ENCODE assay signal across 1 cellular context in the genomic region with DNA sequence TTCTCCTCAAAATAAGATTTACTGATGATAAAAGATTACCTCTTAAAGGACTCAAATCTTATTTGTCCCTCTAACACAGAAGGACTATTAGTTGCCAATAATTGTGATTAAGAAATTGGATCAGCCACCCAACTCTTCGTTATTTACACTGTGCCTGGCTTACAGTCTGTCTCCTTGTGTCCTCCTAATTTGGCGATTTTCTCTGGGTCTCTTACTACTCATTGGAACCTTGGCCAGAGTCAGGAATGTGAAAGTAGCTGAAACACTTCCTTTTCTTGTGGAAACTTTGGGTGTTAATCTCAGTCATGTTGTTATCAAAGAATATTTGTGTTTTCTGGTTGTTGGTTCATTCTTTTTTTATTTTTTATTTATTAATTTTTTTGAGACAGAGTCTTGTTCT.
TF ChIP-seq lines count a peak whose summit lies in the region.

No MANE protein-coding gene starts in this region.

TF ChIP-seq in SK-N-SH, 30 proteins besides CTCF, POLR2A, EP300 and RAD21 (continued from another document):
- TF ChIP-seq, protein P1, sequence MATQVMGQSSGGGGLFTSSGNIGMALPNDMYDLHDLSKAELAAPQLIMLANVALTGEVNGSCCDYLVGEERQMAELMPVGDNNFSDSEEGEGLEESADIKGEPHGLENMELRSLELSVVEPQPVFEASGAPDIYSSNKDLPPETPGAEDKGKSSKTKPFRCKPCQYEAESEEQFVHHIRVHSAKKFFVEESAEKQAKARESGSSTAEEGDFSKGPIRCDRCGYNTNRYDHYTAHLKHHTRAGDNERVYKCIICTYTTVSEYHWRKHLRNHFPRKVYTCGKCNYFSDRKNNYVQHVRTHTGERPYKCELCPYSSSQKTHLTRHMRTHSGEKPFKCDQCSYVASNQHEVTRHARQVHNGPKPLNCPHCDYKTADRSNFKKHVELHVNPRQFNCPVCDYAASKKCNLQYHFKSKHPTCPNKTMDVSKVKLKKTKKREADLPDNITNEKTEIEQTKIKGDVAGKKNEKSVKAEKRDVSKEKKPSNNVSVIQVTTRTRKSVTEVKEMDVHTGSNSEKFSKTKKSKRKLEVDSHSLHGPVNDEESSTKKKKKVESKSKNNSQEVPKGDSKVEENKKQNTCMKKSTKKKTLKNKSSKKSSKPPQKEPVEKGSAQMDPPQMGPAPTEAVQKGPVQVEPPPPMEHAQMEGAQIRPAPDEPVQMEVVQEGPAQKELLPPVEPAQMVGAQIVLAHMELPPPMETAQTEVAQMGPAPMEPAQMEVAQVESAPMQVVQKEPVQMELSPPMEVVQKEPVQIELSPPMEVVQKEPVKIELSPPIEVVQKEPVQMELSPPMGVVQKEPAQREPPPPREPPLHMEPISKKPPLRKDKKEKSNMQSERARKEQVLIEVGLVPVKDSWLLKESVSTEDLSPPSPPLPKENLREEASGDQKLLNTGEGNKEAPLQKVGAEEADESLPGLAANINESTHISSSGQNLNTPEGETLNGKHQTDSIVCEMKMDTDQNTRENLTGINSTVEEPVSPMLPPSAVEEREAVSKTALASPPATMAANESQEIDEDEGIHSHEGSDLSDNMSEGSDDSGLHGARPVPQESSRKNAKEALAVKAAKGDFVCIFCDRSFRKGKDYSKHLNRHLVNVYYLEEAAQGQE (IDR thresholded peaks at IDR 0.05; ENCODE audit: low read depth, low read length): no peak
- no peak for TF ChIP-seq FOXM1 (IDR thresholded peaks at IDR 0.05; ENCODE audit: low read depth)
- no peak for TF ChIP-seq NRF1 (IDR thresholded peaks at IDR 0.05; ENCODE audit: low read depth, low read length)
- no peak for TF ChIP-seq TEAD4 (IDR thresholded peaks at IDR 0.05; ENCODE audit: borderline replicate concordance, insufficient read depth)
- no peak for TF ChIP-seq YY1 (IDR thresholded peaks at IDR 0.05; ENCODE audit: low read depth)
- TF ChIP-seq MEF2A (IDR thresholded peaks at IDR 0.05; ENCODE audit: borderline replicate concordance, low read depth): no peak
- no peak for TF ChIP-seq TCF12 (IDR thresholded peaks at IDR 0.05)
- TF ChIP-seq GABPA (IDR thresholded peaks at IDR 0.05; ENCODE audit: low read depth): no peak
- no peak for TF ChIP-seq TAF1 (IDR thresholded peaks at IDR 0.05; ENCODE audit: borderline replicate concordance, low read depth, low read length)
